1 cellular context compared by ENCODE assay signal in the genomic region with DNA sequence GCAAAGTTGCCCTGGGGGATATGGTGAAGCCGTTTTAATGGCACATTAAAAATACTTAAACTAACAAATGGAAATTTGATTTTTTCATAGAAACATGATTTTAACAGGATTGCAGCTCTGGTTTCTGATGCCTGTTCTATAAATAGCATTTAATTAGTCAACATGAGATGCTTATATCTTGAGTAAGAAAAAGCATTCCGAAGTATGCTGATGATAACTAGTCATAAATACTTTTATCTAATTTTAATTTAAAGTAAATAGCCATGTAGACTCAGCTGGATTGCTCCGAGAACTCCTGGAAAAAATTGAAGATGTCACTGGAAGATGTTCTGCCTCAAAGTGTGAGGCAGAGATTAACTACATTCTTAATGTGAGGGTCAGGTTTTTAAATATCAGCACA.
TF ChIP-seq lines count a peak whose summit lies in the region.

No MANE protein-coding gene starts in this region.

TF ChIP-seq in WTC11, 78 proteins besides CTCF, POLR2A, EP300 and RAD21:
- TF ChIP-seq, protein P1, sequence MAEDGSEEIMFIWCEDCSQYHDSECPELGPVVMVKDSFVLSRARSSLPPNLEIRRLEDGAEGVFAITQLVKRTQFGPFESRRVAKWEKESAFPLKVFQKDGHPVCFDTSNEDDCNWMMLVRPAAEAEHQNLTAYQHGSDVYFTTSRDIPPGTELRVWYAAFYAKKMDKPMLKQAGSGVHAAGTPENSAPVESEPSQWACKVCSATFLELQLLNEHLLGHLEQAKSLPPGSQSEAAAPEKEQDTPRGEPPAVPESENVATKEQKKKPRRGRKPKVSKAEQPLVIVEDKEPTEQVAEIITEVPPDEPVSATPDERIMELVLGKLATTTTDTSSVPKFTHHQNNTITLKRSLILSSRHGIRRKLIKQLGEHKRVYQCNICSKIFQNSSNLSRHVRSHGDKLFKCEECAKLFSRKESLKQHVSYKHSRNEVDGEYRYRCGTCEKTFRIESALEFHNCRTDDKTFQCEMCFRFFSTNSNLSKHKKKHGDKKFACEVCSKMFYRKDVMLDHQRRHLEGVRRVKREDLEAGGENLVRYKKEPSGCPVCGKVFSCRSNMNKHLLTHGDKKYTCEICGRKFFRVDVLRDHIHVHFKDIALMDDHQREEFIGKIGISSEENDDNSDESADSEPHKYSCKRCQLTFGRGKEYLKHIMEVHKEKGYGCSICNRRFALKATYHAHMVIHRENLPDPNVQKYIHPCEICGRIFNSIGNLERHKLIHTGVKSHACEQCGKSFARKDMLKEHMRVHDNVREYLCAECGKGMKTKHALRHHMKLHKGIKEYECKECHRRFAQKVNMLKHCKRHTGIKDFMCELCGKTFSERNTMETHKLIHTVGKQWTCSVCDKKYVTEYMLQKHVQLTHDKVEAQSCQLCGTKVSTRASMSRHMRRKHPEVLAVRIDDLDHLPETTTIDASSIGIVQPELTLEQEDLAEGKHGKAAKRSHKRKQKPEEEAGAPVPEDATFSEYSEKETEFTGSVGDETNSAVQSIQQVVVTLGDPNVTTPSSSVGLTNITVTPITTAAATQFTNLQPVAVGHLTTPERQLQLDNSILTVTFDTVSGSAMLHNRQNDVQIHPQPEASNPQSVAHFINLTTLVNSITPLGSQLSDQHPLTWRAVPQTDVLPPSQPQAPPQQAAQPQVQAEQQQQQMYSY (CRISPR knock-in tag; IDR thresholded peaks at IDR 0.05): no peak
- no peak for TF ChIP-seq HMGA2 (CRISPR knock-in tag; IDR thresholded peaks at IDR 0.05)
- TF ChIP-seq RORB (CRISPR knock-in tag; IDR thresholded peaks at IDR 0.05): no peak
- no peak for TF ChIP-seq ZBTB21 (CRISPR knock-in tag; IDR thresholded peaks at IDR 0.05; ENCODE audit: borderline replicate concordance)
- TF ChIP-seq CREM (CRISPR knock-in tag; IDR thresholded peaks at IDR 0.05): no peak
